ENCODE assay signal across 27 cellular contexts in the genomic region with DNA sequence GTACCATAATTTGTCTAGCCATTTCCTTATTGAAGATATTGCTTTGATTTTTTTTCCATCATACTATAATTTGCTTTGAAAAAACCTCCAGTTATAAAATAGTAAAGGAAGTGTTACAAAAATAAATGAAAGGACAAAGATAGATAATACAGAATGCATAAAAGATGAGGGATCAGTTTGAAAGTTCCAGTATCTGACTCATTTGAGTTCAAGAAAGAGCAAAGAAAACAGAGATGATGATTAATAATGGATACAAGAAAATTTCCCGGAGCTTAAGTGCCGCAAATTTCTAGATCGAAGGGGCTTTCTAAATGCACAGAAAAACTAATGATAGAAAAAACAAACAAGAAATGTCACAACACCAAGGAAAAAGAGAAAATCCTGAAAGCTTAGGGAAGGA. TPM values are rescaled to one million over a fixed set of nuclear protein-coding genes. Genes with fewer than 3 reads are reported as not detected.
A peak's percentile ranks its signal among the peaks of the same experiment; 100 is the strongest.
DNase-seq lines count a peak whose midpoint lies in the region; ATAC-seq and TF ChIP-seq lines count a peak whose summit lies in the region.
"Had no signal": no experiment of that assay in that cellular context is flagged by ENCODE, and none has a peak within 500 bp of the region (broad histone marks: within the 10 kb centered on the region; RNA-seq: fewer than 3 reads in every experiment).

No MANE protein-coding gene starts in this region.

- CTCF ChIA-PET in CD4-positive, alpha-beta memory T cell (lab: Charles Lee; ENCODE audit: partially characterized antibody): no interaction called here
- CTCF ChIA-PET in activated CD4-positive, alpha-beta memory T cell treated with anti-CD3 and anti-CD28 coated beads, Interleukin-2, amount 10 ng/mL, durations not matched to agents 7 days and 5 days (lab: Charles Lee): interaction anchor here (0.6 to 0.9 kb wide), 2 partner anchors 9 to 236 kb away, joined by 3 to 4 read pairs; no protein-coding TSS in a partner anchor

- H3K9me3 ChIP-seq in CD4-positive, alpha-beta memory T cell (ENCODE audit: control insufficient read depth in 1 of 2, low read length in 2 of 2): no peaks in the 10 kb centered on the region
- H3K9me3 ChIP-seq: heart left ventricle, left ventricle myocardium inferior, tibial nerve had no signal

- intact Hi-C loops in CD4-positive, alpha-beta memory T cell (cut with micrococcal nuclease): no loop called here

- H3K79me2 ChIP-seq in ACC112 (ENCODE audit: control insufficient read depth, insufficient read depth, low read length, unreplicated experiment): peaks cover 47% of the 10 kb centered on the region

- peak overlapping the region; percentile 64 for H3K27ac ChIP-seq in ACC112 (ENCODE audit: low read depth, low read length)
- no peak overlapping the region for H3K27ac ChIP-seq in CD4-positive, alpha-beta memory T cell (ENCODE audit: low read depth, low read length)
- H3K27ac ChIP-seq: epithelial cell of prostate, heart left ventricle, left ventricle myocardium inferior, skin epidermis, tibial nerve had no signal

- no peaks in the 10 kb centered on the region for H3K27me3 ChIP-seq in ACC112 (ENCODE audit: insufficient read depth, low read length)
- H3K27me3 ChIP-seq in CD4-positive, alpha-beta memory T cell (ENCODE audit: insufficient read depth, low read length): no peaks in the 10 kb centered on the region
- H3K27me3 ChIP-seq: heart left ventricle, tibial nerve had no signal

- peak overlapping the region in 5 of 7 donors; percentile 2 to 67 (median 36) for H3K27ac Mint-ChIP-seq in CD4-positive, alpha-beta memory T cell
- H3K27ac Mint-ChIP-seq in activated CD4-positive, alpha-beta memory T cell treated with anti-CD3 and anti-CD28 coated beads, Interleukin-2, amount 10 ng/mL, durations not matched to agents 7 days and 5 days: peak overlapping the region; percentile 55
- H3K27ac Mint-ChIP-seq in glutamatergic neuron (ENCODE audit: unreplicated experiment): peak overlapping the region; percentile 41
- H3K27ac Mint-ChIP-seq: CD4-positive, alpha-beta T cell; mesothelial cell of epicardium; stimulated activated naive CD8-positive, alpha-beta T cell treated with anti-CD3 and anti-CD28 coated beads, Interleukin-15, amount 100 ng/mL, for 72 hours had no signal

- peaks cover 0 to 1% of the 10 kb centered on the region in 2 donors for H3K27me3 Mint-ChIP-seq in CD4-positive, alpha-beta memory T cell
- H3K27me3 Mint-ChIP-seq in activated CD4-positive, alpha-beta memory T cell treated with anti-CD3 and anti-CD28 coated beads, Interleukin-2, amount 10 ng/mL, durations not matched to agents 7 days and 5 days: no peaks in the 10 kb centered on the region
- H3K27me3 Mint-ChIP-seq in glutamatergic neuron (ENCODE audit: unreplicated experiment): peaks cover 3% of the 10 kb centered on the region
- H3K27me3 Mint-ChIP-seq: CD4-positive, alpha-beta T cell; stimulated activated naive CD8-positive, alpha-beta T cell treated with anti-CD3 and anti-CD28 coated beads, Interleukin-15, amount 100 ng/mL, for 72 hours had no signal

- H3K36me3 Mint-ChIP-seq in CD4-positive, alpha-beta memory T cell: peaks cover 21 to 22% of the 10 kb centered on the region in 2 donors
- peaks cover 14% of the 10 kb centered on the region for H3K36me3 Mint-ChIP-seq in activated CD4-positive, alpha-beta memory T cell treated with anti-CD3 and anti-CD28 coated beads, Interleukin-2, amount 10 ng/mL, durations not matched to agents 7 days and 5 days (ENCODE audit: low read depth)
- no peaks in the 10 kb centered on the region for H3K36me3 Mint-ChIP-seq in glutamatergic neuron (ENCODE audit: unreplicated experiment)

- peaks cover 0 to under 1% (median 0%) of the 10 kb centered on the region in 8 donors for H3K9me3 Mint-ChIP-seq in CD4-positive, alpha-beta memory T cell
- H3K9me3 Mint-ChIP-seq in activated CD4-positive, alpha-beta memory T cell treated with anti-CD3 and anti-CD28 coated beads, Interleukin-2, amount 10 ng/mL, durations not matched to agents 7 days and 5 days: peaks cover 2% of the 10 kb centered on the region
- peaks cover 7% of the 10 kb centered on the region for H3K9me3 Mint-ChIP-seq in glutamatergic neuron (ENCODE audit: unreplicated experiment)
- H3K9me3 Mint-ChIP-seq: stimulated activated naive CD8-positive, alpha-beta T cell treated with anti-CD3 and anti-CD28 coated beads, Interleukin-15, amount 100 ng/mL, for 72 hours had no signal

- peak overlapping the region in 3 of 8 donors; percentile 1 to 61 (median 7) for H3K4me3 Mint-ChIP-seq in CD4-positive, alpha-beta memory T cell
- no peak overlapping the region for H3K4me3 Mint-ChIP-seq in activated CD4-positive, alpha-beta memory T cell treated with anti-CD3 and anti-CD28 coated beads, Interleukin-2, amount 10 ng/mL, durations not matched to agents 7 days and 5 days
- peak overlapping the region; percentile 0 for H3K4me3 Mint-ChIP-seq in glutamatergic neuron (ENCODE audit: unreplicated experiment)
- H3K4me3 Mint-ChIP-seq: CD4-positive, alpha-beta T cell; mesothelial cell of epicardium; stimulated activated naive CD8-positive, alpha-beta T cell treated with anti-CD3 and anti-CD28 coated beads, Interleukin-15, amount 100 ng/mL, for 72 hours had no signal

- no peaks in the 10 kb centered on the region for H3K36me3 ChIP-seq in ACC112 (ENCODE audit: insufficient read depth, low read length)
- no peaks in the 10 kb centered on the region for H3K36me3 ChIP-seq in CD4-positive, alpha-beta memory T cell (ENCODE audit: insufficient read depth, low read length)
- H3K36me3 ChIP-seq: heart left ventricle, left ventricle myocardium inferior, tibial nerve had no signal

- POLR2A ChIA-PET in CD4-positive, alpha-beta memory T cell (lab: Charles Lee; ENCODE audit: partially characterized antibody): no interaction called here
- POLR2A ChIA-PET in activated CD4-positive, alpha-beta memory T cell treated with anti-CD3 and anti-CD28 coated beads, Interleukin-2, amount 10 ng/mL, durations not matched to agents 7 days and 5 days (lab: Charles Lee): interaction anchor here (1.0 kb wide), 1 partner anchor 52 kb away, joined by 3 read pairs; a partner anchor contains a TSS

- TF ChIP-seq CTCF in glutamatergic neuron (IDR thresholded peaks at IDR 0.05; ENCODE audit: partially characterized antibody, unreplicated experiment): no peak

- peaks cover 19% of the 10 kb centered on the region for H3K4me1 ChIP-seq in ACC112 (ENCODE audit: control insufficient read depth, insufficient read depth, low read length, unreplicated experiment)
- peaks cover 31% of the 10 kb centered on the region for H3K4me1 ChIP-seq in CD4-positive, alpha-beta memory T cell (ENCODE audit: insufficient read depth, low read length)

- DNase-seq in CD4-positive, alpha-beta memory T cell: no peak
- no peak for DNase-seq in activated CD4-positive, alpha-beta memory T cell treated with anti-CD3 and anti-CD28 coated beads, Interleukin-2, amount 10 ng/mL, durations not matched to agents 7 days and 5 days
- DNase-seq in glutamatergic neuron: no peak
- DNase-seq in iPS-NIHi7 (ENCODE audit: extremely low spot score): no peak
- DNase-seq: activated CD4-positive, CD25-positive, alpha-beta regulatory T cell; activated effector memory CD4-positive, alpha-beta T cell treated with Interleukin-2 at 50 U/mL for 16 hours; CD4-positive, alpha-beta T cell; central memory CD4-positive, alpha-beta T cell; DMS153; GDM1; H7; heart left ventricle; KBM-7; left ventricle myocardium inferior; NCI-H2171; NCI-H524; stimulated activated CD4-positive, alpha-beta T cell treated with anti-CD3 and anti-CD28 coated beads, Interleukin-2, amount 100 ng/mL, for 24 hours; stimulated activated naive CD8-positive, alpha-beta T cell treated with anti-CD3 and anti-CD28 coated beads, Interleukin-15, amount 100 ng/mL, for 72 hours had no signal

- ATAC-seq in HG02870 (IDR thresholded peaks at IDR 0.05; ENCODE audit: unreplicated experiment) (no peak), HG02973 (IDR thresholded peaks at IDR 0.05; ENCODE audit: unreplicated experiment) (no peak)
- ATAC-seq: heart left ventricle; stimulated activated naive CD8-positive, alpha-beta T cell treated with anti-CD3 and anti-CD28 coated beads, Interleukin-15, amount 100 ng/mL, for 72 hours had no signal

- H3K4me3 ChIP-seq in ACC112 (ENCODE audit: low read depth, low read length): peak overlapping the region; percentile 73
- H3K4me3 ChIP-seq in CD4-positive, alpha-beta memory T cell (ENCODE audit: low read length in 2 of 2): no peak overlapping the region
- H3K4me3 ChIP-seq: heart left ventricle, left ventricle myocardium inferior, skin epidermis, tibial nerve had no signal

- peak overlapping the region; percentile 6 for H2AFZ ChIP-seq in ACC112 (ENCODE audit: low read length, unreplicated experiment)

- H3K4me1 Mint-ChIP-seq in CD4-positive, alpha-beta memory T cell: peaks cover 54 to 77% (median 65%) of the 10 kb centered on the region in 4 donors
- peaks cover 52% of the 10 kb centered on the region for H3K4me1 Mint-ChIP-seq in activated CD4-positive, alpha-beta memory T cell treated with anti-CD3 and anti-CD28 coated beads, Interleukin-2, amount 10 ng/mL, durations not matched to agents 7 days and 5 days
- peaks cover 8% of the 10 kb centered on the region for H3K4me1 Mint-ChIP-seq in glutamatergic neuron (ENCODE audit: low read depth, unreplicated experiment)

RNA-seq across cellular contexts. Expression of a gene that starts 4.3 kb away (rescaled TPM):
- 10 to 100 TPM; 59.4 to 69.8 TPM for total RNA-seq in CD4-positive, alpha-beta memory T cell
- polyA plus RNA-seq in CD4-positive, alpha-beta memory T cell: 10 to 100 TPM; 32.6 to 48.1 TPM
- 10 to 100 TPM; 38.7 to 40.4 TPM for total RNA-seq in activated CD4-positive, alpha-beta memory T cell treated with anti-CD3 and anti-CD28 coated beads, Interleukin-2, amount 10 ng/mL, durations not matched to agents 7 days and 5 days
- total RNA-seq in glutamatergic neuron (ENCODE audit: unreplicated experiment): 64.3 TPM

RNA-seq across cellular contexts. Expression of a gene that starts 4.4 kb away (rescaled TPM):
- total RNA-seq in CD4-positive, alpha-beta memory T cell: under 1 TPM; 0.08 to 0.15 TPM
- not detected for polyA plus RNA-seq in CD4-positive, alpha-beta memory T cell
- total RNA-seq in activated CD4-positive, alpha-beta memory T cell treated with anti-CD3 and anti-CD28 coated beads, Interleukin-2, amount 10 ng/mL, durations not matched to agents 7 days and 5 days: not detected
- total RNA-seq in glutamatergic neuron (ENCODE audit: unreplicated experiment): 0.78 TPM
- total RNA-seq: HT1080, RPMI7951 had no signal

RNA-seq across cellular contexts. Expression of a gene that starts 51.3 kb away (rescaled TPM):
- 10 to 100 TPM; 57.1 to 58.4 TPM for total RNA-seq in CD4-positive, alpha-beta memory T cell
- 10 to 100 TPM; 21.5 to 22.1 TPM for polyA plus RNA-seq in CD4-positive, alpha-beta memory T cell
- total RNA-seq in activated CD4-positive, alpha-beta memory T cell treated with anti-CD3 and anti-CD28 coated beads, Interleukin-2, amount 10 ng/mL, durations not matched to agents 7 days and 5 days: 10 to 100 TPM; 52.0 to 53.1 TPM
- total RNA-seq in glutamatergic neuron (ENCODE audit: unreplicated experiment): 44.6 TPM

RNA-seq across cellular contexts. Expression of a gene that starts 51.3 kb away (rescaled TPM):
- 1 to 10 TPM; 3.0 to 3.9 TPM for total RNA-seq in CD4-positive, alpha-beta memory T cell
- polyA plus RNA-seq in CD4-positive, alpha-beta memory T cell: 1 to 10 TPM in 1 of 2 donors, not detected in 1; 1.1 TPM
- total RNA-seq in activated CD4-positive, alpha-beta memory T cell treated with anti-CD3 and anti-CD28 coated beads, Interleukin-2, amount 10 ng/mL, durations not matched to agents 7 days and 5 days: 10 to 100 TPM; 11.2 to 12.1 TPM
- 7.8 TPM for total RNA-seq in glutamatergic neuron (ENCODE audit: unreplicated experiment)
